Comparison of ENCODE assay signal across 8 cellular contexts in the genomic region with DNA sequence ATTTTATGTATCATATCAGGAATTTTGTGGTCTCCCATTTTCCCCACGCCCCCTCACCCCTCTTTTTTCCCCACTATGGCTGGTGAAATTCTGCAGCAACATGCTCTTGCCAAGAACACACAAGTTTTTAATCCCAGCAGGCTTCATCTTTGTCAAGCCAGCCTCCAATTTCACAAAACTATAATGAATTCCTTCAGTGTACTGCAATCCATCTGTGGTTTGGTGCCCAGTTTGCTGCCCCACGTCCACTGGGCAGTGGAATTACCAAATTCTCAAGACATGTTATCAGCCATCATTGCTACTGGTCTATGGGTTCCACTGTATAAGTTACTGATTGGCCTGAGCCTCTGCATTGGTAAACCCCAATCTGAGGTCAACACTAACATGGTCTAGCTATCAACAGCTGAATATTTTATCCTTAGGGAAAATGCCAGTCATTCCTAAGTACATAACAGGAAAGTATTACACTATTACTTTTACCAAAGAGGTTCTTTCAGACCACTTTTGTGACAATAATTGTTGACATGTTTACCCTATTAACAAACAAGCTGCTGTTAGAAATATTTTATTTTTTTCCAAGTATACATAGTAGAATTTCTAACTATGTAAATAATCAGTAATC. TPM values are rescaled to one million over a fixed set of nuclear protein-coding genes. Genes with fewer than 3 reads are reported as not detected.
A peak's percentile ranks its signal among the peaks of the same experiment; 100 is the strongest.
DNase-seq lines count a peak whose midpoint lies in the region; ATAC-seq and TF ChIP-seq lines count a peak whose summit lies in the region.

No MANE protein-coding gene starts in this region.

- DNase-seq in activated naive CD4-positive, alpha-beta T cell treated with anti-CD3 and anti-CD28 coated beads, Interleukin-2, amount 10 ng/mL, durations not matched to agents 7 days and 5 days = no peak
- DNase-seq in activated naive CD4-positive, alpha-beta T cell treated with anti-CD3 and anti-CD28 coated beads for 36 hours = no peak
- DNase-seq in MCF 10A (ENCODE audit: unreplicated experiment) = no peak
- DNase-seq in upper lobe of left lung = no peak
- DNase-seq in DMS79 treated with DMSO at 0.1 percent for 48 hours (lab: John Stamatoyannopoulos, UW) = no peak
- DNase-seq in stimulated activated CD4-positive, alpha-beta T cell treated with anti-CD3 and anti-CD28 coated beads, Interleukin-4, amount 100 ng/mL, for 24 hours = no peak
- DNase-seq in NCI-H748 (lab: John Stamatoyannopoulos, UW; ENCODE audit: unreplicated experiment) = no peak

- H3K4me3 ChIP-seq in muscle layer of colon (ENCODE audit: low read depth in 1 of 2, low read length in 2 of 2) = no peak overlapping the region
- no peak overlapping the region for H3K4me3 ChIP-seq in upper lobe of left lung

- H3K9me3 ChIP-seq in muscle layer of colon (ENCODE audit: low read length) = no peaks in the 10 kb centered on the region
- H3K9me3 ChIP-seq in upper lobe of left lung = no peaks in the 10 kb centered on the region

- no peak for TF ChIP-seq POLR2A in upper lobe of left lung (IDR thresholded peaks at IDR 0.05)

- H3K9ac ChIP-seq in muscle layer of colon (ENCODE audit: low read length) = no peak overlapping the region

- CTCF ChIA-PET in activated naive CD4-positive, alpha-beta T cell treated with anti-CD3 and anti-CD28 coated beads, Interleukin-2, amount 10 ng/mL, durations not matched to agents 7 days and 5 days (lab: Charles Lee) = interaction anchor here (0.7 kb wide), 1 partner anchor 123 kb away, joined by 3 read pairs; no protein-coding TSS in a partner anchor
- CTCF ChIA-PET in activated naive CD4-positive, alpha-beta T cell treated with anti-CD3 and anti-CD28 coated beads for 36 hours (lab: Charles Lee) = interaction anchor here (6.9 kb wide), 1 partner anchor 123 kb away, joined by 42 read pairs; no protein-coding TSS in a partner anchor
- CTCF ChIA-PET in MCF 10A (lab: Yijun Ruan, JAX) = interaction anchor here (0.6 to 1.5 kb wide), 6 partner anchors 10 to 123 kb away, joined by 3 to 9 read pairs (median 3); no protein-coding TSS in a partner anchor

- no peak overlapping the region for H3K4me3 Mint-ChIP-seq in activated naive CD4-positive, alpha-beta T cell treated with anti-CD3 and anti-CD28 coated beads, Interleukin-2, amount 10 ng/mL, durations not matched to agents 7 days and 5 days
- no peak overlapping the region for H3K4me3 Mint-ChIP-seq in activated naive CD4-positive, alpha-beta T cell treated with anti-CD3 and anti-CD28 coated beads for 36 hours
- H3K4me3 Mint-ChIP-seq in MCF 10A (ENCODE audit: unreplicated experiment) = no peak overlapping the region

- no peaks in the 10 kb centered on the region for H3K27me3 ChIP-seq in muscle layer of colon (ENCODE audit: control insufficient read depth in 1 of 2, insufficient read depth in 2 of 2, low read length in 2 of 2)
- H3K27me3 ChIP-seq in upper lobe of left lung = no peaks in the 10 kb centered on the region

- no peak for ATAC-seq in upper lobe of left lung (ENCODE audit: low FRiP score in 2 of 2)

- no peaks in the 10 kb centered on the region for H3K9me3 Mint-ChIP-seq in activated naive CD4-positive, alpha-beta T cell treated with anti-CD3 and anti-CD28 coated beads, Interleukin-2, amount 10 ng/mL, durations not matched to agents 7 days and 5 days
- H3K9me3 Mint-ChIP-seq in activated naive CD4-positive, alpha-beta T cell treated with anti-CD3 and anti-CD28 coated beads for 36 hours = no peaks in the 10 kb centered on the region
- no peaks in the 10 kb centered on the region for H3K9me3 Mint-ChIP-seq in MCF 10A (ENCODE audit: unreplicated experiment)

- no peak for TF ChIP-seq EP300 in upper lobe of left lung (IDR thresholded peaks at IDR 0.05)

- no TSS peak for BruUV-seq in MCF 10A (replicated peaks; lab: Mats Ljungman, UMichigan)

- intact Hi-C loops in activated naive CD4-positive, alpha-beta T cell treated with anti-CD3 and anti-CD28 coated beads for 36 hours (cut with micrococcal nuclease) = no loop called here
- intact Hi-C loops in MCF 10A (cut with micrococcal nuclease) = no loop called here

- 82 to 84% methylated on average over 2 of the region's 2 CpGs for WGBS in upper lobe of left lung, 2 donors

- no peaks in the 10 kb centered on the region for H3K36me3 ChIP-seq in muscle layer of colon (ENCODE audit: insufficient read depth, low read length)
- H3K36me3 ChIP-seq in upper lobe of left lung = no peaks in the 10 kb centered on the region

- H3K27ac ChIP-seq in muscle layer of colon (ENCODE audit: low read depth, low read length) = peak overlapping the region; percentile 95
- H3K27ac ChIP-seq in upper lobe of left lung = peak overlapping the region; percentile 98 to 100 (median 98)

- POLR2A ChIA-PET in MCF 10A (lab: Yijun Ruan, JAX) = interaction anchor here (1.2 to 6.5 kb wide), 6 partner anchors 28 to 222 kb away, joined by 3 to 61 read pairs (median 26); no protein-coding TSS in a partner anchor

- H3K4me1 ChIP-seq in muscle layer of colon (ENCODE audit: insufficient read depth, low read length) (peaks cover 22% of the 10 kb centered on the region), upper lobe of left lung (peaks cover 9 to 21% (median 12%) of the 10 kb centered on the region in 4 donors)

- peaks cover 20% of the 10 kb centered on the region for H3K36me3 Mint-ChIP-seq in activated naive CD4-positive, alpha-beta T cell treated with anti-CD3 and anti-CD28 coated beads, Interleukin-2, amount 10 ng/mL, durations not matched to agents 7 days and 5 days
- peaks cover 4% of the 10 kb centered on the region for H3K36me3 Mint-ChIP-seq in activated naive CD4-positive, alpha-beta T cell treated with anti-CD3 and anti-CD28 coated beads for 36 hours (ENCODE audit: low read depth)
- H3K36me3 Mint-ChIP-seq in MCF 10A (ENCODE audit: insufficient read depth, unreplicated experiment) = no peaks in the 10 kb centered on the region

- peak overlapping the region; percentile 43 for H3K27ac Mint-ChIP-seq in activated naive CD4-positive, alpha-beta T cell treated with anti-CD3 and anti-CD28 coated beads, Interleukin-2, amount 10 ng/mL, durations not matched to agents 7 days and 5 days
- H3K27ac Mint-ChIP-seq in activated naive CD4-positive, alpha-beta T cell treated with anti-CD3 and anti-CD28 coated beads for 36 hours = no peak overlapping the region
- peak overlapping the region; percentile 99 for H3K27ac Mint-ChIP-seq in MCF 10A (ENCODE audit: low read depth, unreplicated experiment)

- H3K4me1 Mint-ChIP-seq in activated naive CD4-positive, alpha-beta T cell treated with anti-CD3 and anti-CD28 coated beads, Interleukin-2, amount 10 ng/mL, durations not matched to agents 7 days and 5 days = peaks cover 20% of the 10 kb centered on the region
- H3K4me1 Mint-ChIP-seq in activated naive CD4-positive, alpha-beta T cell treated with anti-CD3 and anti-CD28 coated beads for 36 hours (ENCODE audit: low read depth) = peaks cover 16% of the 10 kb centered on the region
- peaks cover 13% of the 10 kb centered on the region for H3K4me1 Mint-ChIP-seq in MCF 10A (ENCODE audit: insufficient read depth, unreplicated experiment)

- TF ChIP-seq CTCF in MCF 10A (IDR thresholded peaks at IDR 0.05; ENCODE audit: unreplicated experiment) (no peak), upper lobe of left lung (IDR thresholded peaks at IDR 0.05) (no peak)

- peaks cover 5% of the 10 kb centered on the region for H3K27me3 Mint-ChIP-seq in activated naive CD4-positive, alpha-beta T cell treated with anti-CD3 and anti-CD28 coated beads, Interleukin-2, amount 10 ng/mL, durations not matched to agents 7 days and 5 days
- no peaks in the 10 kb centered on the region for H3K27me3 Mint-ChIP-seq in activated naive CD4-positive, alpha-beta T cell treated with anti-CD3 and anti-CD28 coated beads for 36 hours (ENCODE audit: low read depth)
- H3K27me3 Mint-ChIP-seq in MCF 10A (ENCODE audit: insufficient read depth, unreplicated experiment) = no peaks in the 10 kb centered on the region

RNA-seq across cellular contexts. Expression of a gene that starts 1.7 kb away (rescaled TPM):
- total RNA-seq in activated naive CD4-positive, alpha-beta T cell treated with anti-CD3 and anti-CD28 coated beads for 36 hours = 10 to 100 TPM; 38.6 to 42.3 TPM
- 137 and 141 TPM in 2 replicates for total RNA-seq in MCF 10A (2022)
- 100 to 1,000 TPM; 144 to 294 (median 198) TPM for total RNA-seq in upper lobe of left lung
